Comparison of ENCODE assay signal across 1 cellular context in the genomic region with DNA sequence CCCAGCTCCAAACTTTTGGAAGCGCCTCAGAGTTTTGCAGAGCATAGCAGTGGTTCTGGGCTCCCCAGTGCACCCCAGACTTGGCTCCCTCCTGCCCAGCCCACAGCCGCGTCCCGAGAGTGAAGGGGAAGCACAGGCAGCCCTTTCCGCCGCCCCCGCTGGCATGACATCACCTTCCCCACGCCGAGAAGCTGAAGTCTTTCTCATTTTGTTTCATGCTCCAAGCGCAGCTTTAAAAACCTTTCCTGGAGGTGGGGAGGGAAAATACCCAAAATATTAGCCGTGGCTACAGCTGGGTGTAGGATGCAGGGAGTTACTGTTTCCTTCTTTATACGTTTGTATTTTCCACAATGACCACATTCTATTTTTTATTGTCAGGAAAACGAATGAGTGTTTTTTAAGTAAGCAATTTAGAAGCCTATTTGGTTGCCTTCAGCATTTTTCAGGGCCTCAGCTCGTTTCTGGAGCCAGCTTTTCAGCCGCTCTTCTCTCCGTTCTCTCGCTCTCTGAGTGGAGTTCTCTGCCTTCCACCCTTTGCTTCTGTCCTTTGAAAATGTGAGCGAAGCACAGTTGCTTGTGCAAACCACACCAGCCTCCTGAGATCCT.
TF ChIP-seq lines count a peak whose summit lies in the region.

No MANE protein-coding gene starts in this region.

TF ChIP-seq in GM23338, 12 proteins besides CTCF, POLR2A, EP300 and RAD21 (continued from another document):
- TF ChIP-seq, protein P1, sequence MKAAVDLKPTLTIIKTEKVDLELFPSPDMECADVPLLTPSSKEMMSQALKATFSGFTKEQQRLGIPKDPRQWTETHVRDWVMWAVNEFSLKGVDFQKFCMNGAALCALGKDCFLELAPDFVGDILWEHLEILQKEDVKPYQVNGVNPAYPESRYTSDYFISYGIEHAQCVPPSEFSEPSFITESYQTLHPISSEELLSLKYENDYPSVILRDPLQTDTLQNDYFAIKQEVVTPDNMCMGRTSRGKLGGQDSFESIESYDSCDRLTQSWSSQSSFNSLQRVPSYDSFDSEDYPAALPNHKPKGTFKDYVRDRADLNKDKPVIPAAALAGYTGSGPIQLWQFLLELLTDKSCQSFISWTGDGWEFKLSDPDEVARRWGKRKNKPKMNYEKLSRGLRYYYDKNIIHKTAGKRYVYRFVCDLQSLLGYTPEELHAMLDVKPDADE (IDR thresholded peaks at IDR 0.05): no peak
- TF ChIP-seq NANOG (IDR thresholded peaks at IDR 0.05; ENCODE audit: borderline replicate concordance) (no peak), POLR2AphosphoS5 (IDR thresholded peaks at IDR 0.05; ENCODE audit: low read depth) (no peak), CREB1 (CRISPR knock-in tag; IDR thresholded peaks at IDR 0.05; ENCODE audit: low read depth) (no peak), JUNB (IDR thresholded peaks at IDR 0.05; ENCODE audit: unreplicated experiment) (no peak), ZNF331 (CRISPR knock-in tag; IDR thresholded peaks at IDR 0.05; ENCODE audit: low read depth) (no peak)
